ENCODE assay signal across 8 cellular contexts in genomic region chr11:124673333-124674167, GRCh38. TPM values are rescaled to one million over a fixed set of nuclear protein-coding genes. Genes with fewer than 3 reads are reported as not detected.
DNase-seq lines count a peak whose midpoint lies in the region; ATAC-seq and TF ChIP-seq lines count a peak whose summit lies in the region.

TSS of gene SIAE (minus strand) at chr11:124673739. CDS start at chr11:124673708, 31 bp downstream.
TSS of gene SPA17 (plus strand) at chr11:124673904. CDS start at chr11:124675265, 1,361 bp downstream.

- peaks cover 4% of the 10 kb centered on the region; the same call in 1 of the 2 replicates for H3K27me3 Mint-ChIP-seq in HFFc6 (ENCODE audit: insufficient read depth)
- peaks cover 2% of the 10 kb centered on the region for H3K27me3 Mint-ChIP-seq in activated naive CD8-positive, alpha-beta T cell treated with anti-CD3 and anti-CD28 coated beads, Interleukin-2, amount 50 U/mL, for 24 hours
- H3K27me3 Mint-ChIP-seq in osteocyte (ENCODE audit: unreplicated experiment) = no peaks in the 10 kb centered on the region

- H3K4me3 ChIP-seq in SU-DHL-6 (ENCODE audit: insufficient read depth, low read length, poor library complexity, severe bottlenecking) (peak within 1 kb of the TSS; percentile 72), thymus (ENCODE audit: low read length) (peak within 1 kb of the TSS; percentile 80)

- ATAC-seq in activated naive CD8-positive, alpha-beta T cell treated with anti-CD3 and anti-CD28 coated beads, Interleukin-2, amount 50 U/mL, for 24 hours = peak; percentile 94
- ATAC-seq in Right ventricle myocardium inferior = peak; percentile 100

- H3K4me3 Mint-ChIP-seq in HFFc6 (peak within 1 kb of the TSS; percentile 96), osteocyte (ENCODE audit: unreplicated experiment) (peak within 1 kb of the TSS; percentile 93)
- peak within 1 kb of the TSS; percentile 84 for H3K4me3 Mint-ChIP-seq in activated naive CD8-positive, alpha-beta T cell treated with anti-CD3 and anti-CD28 coated beads, Interleukin-2, amount 50 U/mL, for 24 hours

- peak within 1 kb of the TSS; percentile 75 for H3K9ac ChIP-seq in SU-DHL-6 (ENCODE audit: low read length)

- POLR2A ChIA-PET in GM10248 (lab: Yijun Ruan, JAX) = interaction anchor here (0.7 kb wide), 1 partner anchor 599 kb away, joined by 3 read pairs; no protein-coding TSS in a partner anchor

- WGBS in thymus = under 1% methylated on average over 58 of the region's 58 CpGs

- no peaks in the 10 kb centered on the region for H3K9me2 ChIP-seq in SU-DHL-6 (replicated peaks; ENCODE audit: insufficient read depth, low read length)

- H3K4me1 Mint-ChIP-seq in HFFc6 (ENCODE audit: low read depth) (peaks cover 39% of the 10 kb centered on the region), osteocyte (ENCODE audit: unreplicated experiment) (peaks cover 12% of the 10 kb centered on the region)
- H3K4me1 Mint-ChIP-seq in activated naive CD8-positive, alpha-beta T cell treated with anti-CD3 and anti-CD28 coated beads, Interleukin-2, amount 50 U/mL, for 24 hours = peaks cover 35% of the 10 kb centered on the region

- intact Hi-C loops in Right ventricle myocardium inferior (cut with DNase I) = loop anchor here (1.0 kb wide), 1 partner anchor 89 kb away; the partner anchor contains the start of gene ESAM

- H3K27me3 ChIP-seq in SU-DHL-6 (ENCODE audit: low read length) (no peaks in the 10 kb centered on the region), thymus (ENCODE audit: control insufficient read depth, insufficient read depth) (no peaks in the 10 kb centered on the region)

- H3K9me3 Mint-ChIP-seq in HFFc6 (no peaks in the 10 kb centered on the region), osteocyte (ENCODE audit: unreplicated experiment) (no peaks in the 10 kb centered on the region)
- H3K9me3 Mint-ChIP-seq in activated naive CD8-positive, alpha-beta T cell treated with anti-CD3 and anti-CD28 coated beads, Interleukin-2, amount 50 U/mL, for 24 hours = no peaks in the 10 kb centered on the region

- peak within 1 kb of the TSS; percentile 97 for H2AFZ ChIP-seq in SU-DHL-6 (ENCODE audit: low read depth, low read length, severe bottlenecking)

- H3F3A ChIP-seq in SU-DHL-6 (ENCODE audit: insufficient read depth) = no peaks in the 10 kb centered on the region; the same call in 1 of the 2 replicates

- H3K36me3 Mint-ChIP-seq in HFFc6 (ENCODE audit: low read depth) (no peaks in the 10 kb centered on the region; the same call in 1 of the 2 replicates), osteocyte (ENCODE audit: unreplicated experiment) (no peaks in the 10 kb centered on the region)
- H3K36me3 Mint-ChIP-seq in activated naive CD8-positive, alpha-beta T cell treated with anti-CD3 and anti-CD28 coated beads, Interleukin-2, amount 50 U/mL, for 24 hours (ENCODE audit: low read depth) = peaks cover 5% of the 10 kb centered on the region

- CTCF ChIA-PET in GM10248 (lab: Yijun Ruan, JAX) = interaction anchor here (0.8 to 5.5 kb wide), 6 partner anchors 10 to 165 kb away, joined by 3 to 86 read pairs (median 3); partner anchors contain the start of gene ESAM

- H3K4me1 ChIP-seq in thymus (ENCODE audit: control insufficient read depth, insufficient read depth, low read length) = peaks cover 19% of the 10 kb centered on the region

- H3K9me3 ChIP-seq in SU-DHL-6 (ENCODE audit: insufficient read depth, low read length) = no peaks in the 10 kb centered on the region
- H3K9me3 ChIP-seq in thymus (ENCODE audit: control insufficient read depth) = no peaks in the 10 kb centered on the region

- H3K79me2 ChIP-seq in SU-DHL-6 (ENCODE audit: insufficient read depth, low read length) = no peaks in the 10 kb centered on the region

- H3K36me3 ChIP-seq in SU-DHL-6 (ENCODE audit: low read length) (no peaks in the 10 kb centered on the region), thymus (ENCODE audit: control insufficient read depth, insufficient read depth) (no peaks in the 10 kb centered on the region)

- DNase-seq in GM10248 (ENCODE audit: extremely low spot score) (peak; percentile 96), HFFc6 (peak; percentile 88), NCI-H1048 (lab: John Stamatoyannopoulos, UW) (peak; percentile 71), Right ventricle myocardium inferior (ENCODE audit: missing footprints) (peak; percentile 96), osteocyte (ENCODE audit: extremely low spot score, unreplicated experiment) (peak; percentile 96)
- DNase-seq in activated naive CD8-positive, alpha-beta T cell treated with anti-CD3 and anti-CD28 coated beads, Interleukin-2, amount 50 U/mL, for 24 hours = peak; percentile 92

- H3K27ac Mint-ChIP-seq in HFFc6 (peak within 1 kb of the TSS; percentile 99), osteocyte (ENCODE audit: unreplicated experiment) (peak within 1 kb of the TSS; percentile 98)
- peak within 1 kb of the TSS; percentile 92 for H3K27ac Mint-ChIP-seq in activated naive CD8-positive, alpha-beta T cell treated with anti-CD3 and anti-CD28 coated beads, Interleukin-2, amount 50 U/mL, for 24 hours

- H3K27ac ChIP-seq in SU-DHL-6 (ENCODE audit: low read depth, low read length) (no peak within 1 kb of the TSS), thymus (ENCODE audit: low read depth) (peak within 1 kb of the TSS; percentile 81)

- H3K4me2 ChIP-seq in SU-DHL-6 (ENCODE audit: low read depth, low read length, poor library complexity, severe bottlenecking) = peak within 1 kb of the TSS; percentile 66

- TF ChIP-seq CTCF in GM10248 (IDR thresholded peaks at IDR 0.05; ENCODE audit: control extremely low read depth, extremely low read depth, low read depth, missing control alignments) = no peak
- no peak for TF ChIP-seq CTCF in HFFc6 (IDR thresholded peaks at IDR 0.05)
- TF ChIP-seq CTCF in SU-DHL-6 (IDR thresholded peaks at IDR 0.05; ENCODE audit: insufficient read depth, low read length, poor library complexity, severe bottlenecking) = no peak
- TF ChIP-seq CTCF in osteocyte (IDR thresholded peaks at IDR 0.05) = no peak

- no peaks in the 10 kb centered on the region for H4K20me1 ChIP-seq in SU-DHL-6 (ENCODE audit: low read depth, low read length)

RNA-seq across cellular contexts. Expression of gene SIAE, which starts in this region (rescaled TPM):
- total RNA-seq in HFFc6 (2021; fragmentation: NEBNext Ultra II Directional; extraction: Animal tissue kit (Norgen Biotek cat#: 25700)) = 10 to 100 TPM in 5 of 6 experiments, 1 to 10 TPM in 1; 9.2 to 14.4 (median 11.3) TPM
- total RNA-seq in Right ventricle myocardium inferior (83.1 TPM), osteocyte (13.8 and 18.5 TPM in 2 replicates)
- polyA plus RNA-seq in thymus = 13.4 TPM

RNA-seq across cellular contexts. Expression of gene SPA17, which starts in this region (rescaled TPM):
- 10 to 100 TPM in 1 of 6 experiments, 1 to 10 TPM in 5; 5.0 to 10.2 (median 9.1) TPM for total RNA-seq in HFFc6 (2021; fragmentation: NEBNext Ultra II Directional; extraction: Animal tissue kit (Norgen Biotek cat#: 25700))
- total RNA-seq in Right ventricle myocardium inferior (2.6 TPM), osteocyte (3.7 and 4.7 TPM in 2 replicates)
- polyA plus RNA-seq in thymus = 11.4 TPM
